31 cellular contexts compared by ENCODE assay signal in genomic region chr13:82867284-82867683, GRCh38.
"Had no signal": no experiment of that assay in that cellular context is flagged by ENCODE, and none has a peak within 500 bp of the region (broad histone marks: within the 10 kb centered on the region; RNA-seq: fewer than 3 reads in every experiment).

No MANE protein-coding gene starts in this region.

- H3K36me3 ChIP-seq: adrenal gland, breast epithelium, SJSA1 had no signal

- H3K27me3 ChIP-seq: adrenal gland, body of pancreas, breast epithelium, SJSA1 had no signal

- DNase-seq: activated B cell treated with CpG ODN at 0.5 μM for 24 hours; activated CD4-positive, alpha-beta memory T cell treated with anti-CD3 and anti-CD28 coated beads for 36 hours; activated CD4-positive, alpha-beta T cell treated with anti-CD3 and anti-CD28 coated beads for 4 hours; activated CD4-positive, alpha-beta T cell treated with anti-CD3 and anti-CD28 coated beads, Interleukin-2, amount 50 U/mL, for 1 hour; activated CD4-positive, CD25-positive, alpha-beta regulatory T cell treated with anti-CD3 and anti-CD28 coated beads, Interleukin-2, amount 50 U/mL, for 72 hours; activated CD8-positive, alpha-beta memory T cell treated with anti-CD3 and anti-CD28 coated beads, Interleukin-2, amount 50 U/mL, for 4 hours; activated gamma-delta T cell treated with Interleukin-2 at 50 U/mL for 16 hours; activated naive CD4-positive, alpha-beta T cell treated with anti-CD3 and anti-CD28 coated beads for 36 hours; activated T-cell treated with anti-CD3 and anti-CD28 coated beads for 4 hours; activated T-cell treated with anti-CD3 and anti-CD28 coated beads, Interleukin-2, amount 50 U/mL, for 4 hours; adrenal gland; body of pancreas; caudate nucleus; cerebellar nuclear complex; MV-4-11; NCI-H1092; NCI-H1436 treated with DMSO at 0.1 percent for 48 hours; NCI-H1694 treated with DMSO at 0.1 percent for 48 hours; NCI-H2029; NCI-H510A treated with DMSO at 0.1 percent for 48 hours; NCI-H526 treated with DMSO at 0.1 percent for 48 hours; NCI-H82; Right ventricle myocardium superior; SK-N-SH; SW 1271; T-helper 1 cell; T-helper 2 cell; T-helper 9 cell had no signal

- H3K4me3 ChIP-seq: adrenal gland, body of pancreas, breast epithelium, SJSA1 had no signal

- FAIRE-seq: astrocyte had no signal
